1 cellular context compared by ENCODE assay signal in genomic region chr21:41750532-41751151, GRCh38.
TF ChIP-seq lines count a peak whose summit lies in the region.

No MANE protein-coding gene starts in this region.

TF ChIP-seq in HepG2, 621 proteins besides CTCF, POLR2A, EP300 and RAD21 (continued from another document and continues in another):
- TF ChIP-seq ZNF276 (CRISPR knock-in tag; IDR thresholded peaks at IDR 0.05; ENCODE audit: low read depth) (no peak), ZNF224 (CRISPR knock-in tag; IDR thresholded peaks at IDR 0.05) (no peak), ZNF121 (CRISPR knock-in tag; IDR thresholded peaks at IDR 0.05) (peak; percentile 100), CENPX (CRISPR knock-in tag; IDR thresholded peaks at IDR 0.05) (no peak), FOXK2 (IDR thresholded peaks at IDR 0.05) (0 out of 2 replicates have a peak, but pooled peaks have one; percentile 35), SAP130 (CRISPR knock-in tag; IDR thresholded peaks at IDR 0.05; ENCODE audit: low read depth) (peak; percentile 73), ZNF557 (CRISPR knock-in tag; IDR thresholded peaks at IDR 0.05) (no peak), DRAP1 (CRISPR knock-in tag; IDR thresholded peaks at IDR 0.05) (no peak), MYPOP (CRISPR knock-in tag; IDR thresholded peaks at IDR 0.05) (no peak), GMEB2 (CRISPR knock-in tag; IDR thresholded peaks at IDR 0.05; ENCODE audit: low read depth) (no peak), HNF4A (CRISPR knock-in tag; IDR thresholded peaks at IDR 0.05) (peak; percentile 95), ZNF576 (CRISPR knock-in tag; IDR thresholded peaks at IDR 0.05) (no peak), ZEB1 (IDR thresholded peaks at IDR 0.05; ENCODE audit: insufficient replicate concordance, low read depth) (no peak), FOXA1 (IDR thresholded peaks at IDR 0.05) (no peak), FOXA1 (CRISPR knock-in tag; IDR thresholded peaks at IDR 0.05) (peak; percentile 77), REXO4 (CRISPR knock-in tag; IDR thresholded peaks at IDR 0.05; ENCODE audit: borderline replicate concordance) (no peak), ZNF543 (CRISPR knock-in tag; IDR thresholded peaks at IDR 0.05) (0 out of 2 replicates have a peak, but pooled peaks have one; percentile 51), MXI1 (IDR thresholded peaks at IDR 0.05; ENCODE audit: borderline replicate concordance, low read depth, low read length) (no peak), ZBTB20 (CRISPR knock-in tag; IDR thresholded peaks at IDR 0.05; ENCODE audit: borderline replicate concordance, low read depth) (0 out of 2 replicates have a peak, but pooled peaks have one; percentile 19), ZNF451 (CRISPR knock-in tag; IDR thresholded peaks at IDR 0.05) (no peak), NCOR1 (IDR thresholded peaks at IDR 0.05; ENCODE audit: borderline replicate concordance, low read length) (peak; percentile 81; the same call in 1 of the 2 replicates), CBX2 (IDR thresholded peaks at IDR 0.05; ENCODE audit: low read depth, low read length) (no peak), CBX2 (CRISPR knock-in tag; IDR thresholded peaks at IDR 0.05; ENCODE audit: low read depth) (no peak), NFKB2 (CRISPR knock-in tag; IDR thresholded peaks at IDR 0.05; ENCODE audit: borderline replicate concordance) (no peak), KMT2A (CRISPR knock-in tag; IDR thresholded peaks at IDR 0.05) (peak; percentile 73; the same call in 1 of the 2 replicates), ZBTB7B (CRISPR knock-in tag; IDR thresholded peaks at IDR 0.05) (peak; percentile 97), ZNF629 (CRISPR knock-in tag; conservative IDR thresholded peaks at IDR 0.05) (no peak), PRPF4 (IDR thresholded peaks at IDR 0.05; ENCODE audit: low read depth, low read length, poor library complexity, severe bottlenecking) (no peak), KIAA2018 (CRISPR knock-in tag; IDR thresholded peaks at IDR 0.05; ENCODE audit: borderline replicate concordance) (no peak), TEAD2 (CRISPR knock-in tag; IDR thresholded peaks at IDR 0.05) (no peak), NFIC (IDR thresholded peaks at IDR 0.05; ENCODE audit: low read length) (no peak), MTF2 (CRISPR knock-in tag; IDR thresholded peaks at IDR 0.05; ENCODE audit: borderline replicate concordance) (no peak), ZBTB3 (CRISPR knock-in tag; IDR thresholded peaks at IDR 0.05; ENCODE audit: borderline replicate concordance, low read depth) (0 out of 2 replicates have a peak, but pooled peaks have one; percentile 38), JUN (CRISPR knock-in tag; IDR thresholded peaks at IDR 0.05) (no peak; the same call in 1 of the 2 replicates), ZNF136 (CRISPR knock-in tag; IDR thresholded peaks at IDR 0.05; ENCODE audit: low read depth) (no peak), FOSL2 (CRISPR knock-in tag; IDR thresholded peaks at IDR 0.05) (peak; percentile 74)
- TF ChIP-seq, protein P1, sequence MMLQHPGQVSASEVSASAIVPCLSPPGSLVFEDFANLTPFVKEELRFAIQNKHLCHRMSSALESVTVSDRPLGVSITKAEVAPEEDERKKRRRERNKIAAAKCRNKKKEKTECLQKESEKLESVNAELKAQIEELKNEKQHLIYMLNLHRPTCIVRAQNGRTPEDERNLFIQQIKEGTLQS (CRISPR knock-in tag; IDR thresholded peaks at IDR 0.05): 0 out of 2 replicates have a peak, but pooled peaks have one; percentile 46
- TF ChIP-seq, protein P2, sequence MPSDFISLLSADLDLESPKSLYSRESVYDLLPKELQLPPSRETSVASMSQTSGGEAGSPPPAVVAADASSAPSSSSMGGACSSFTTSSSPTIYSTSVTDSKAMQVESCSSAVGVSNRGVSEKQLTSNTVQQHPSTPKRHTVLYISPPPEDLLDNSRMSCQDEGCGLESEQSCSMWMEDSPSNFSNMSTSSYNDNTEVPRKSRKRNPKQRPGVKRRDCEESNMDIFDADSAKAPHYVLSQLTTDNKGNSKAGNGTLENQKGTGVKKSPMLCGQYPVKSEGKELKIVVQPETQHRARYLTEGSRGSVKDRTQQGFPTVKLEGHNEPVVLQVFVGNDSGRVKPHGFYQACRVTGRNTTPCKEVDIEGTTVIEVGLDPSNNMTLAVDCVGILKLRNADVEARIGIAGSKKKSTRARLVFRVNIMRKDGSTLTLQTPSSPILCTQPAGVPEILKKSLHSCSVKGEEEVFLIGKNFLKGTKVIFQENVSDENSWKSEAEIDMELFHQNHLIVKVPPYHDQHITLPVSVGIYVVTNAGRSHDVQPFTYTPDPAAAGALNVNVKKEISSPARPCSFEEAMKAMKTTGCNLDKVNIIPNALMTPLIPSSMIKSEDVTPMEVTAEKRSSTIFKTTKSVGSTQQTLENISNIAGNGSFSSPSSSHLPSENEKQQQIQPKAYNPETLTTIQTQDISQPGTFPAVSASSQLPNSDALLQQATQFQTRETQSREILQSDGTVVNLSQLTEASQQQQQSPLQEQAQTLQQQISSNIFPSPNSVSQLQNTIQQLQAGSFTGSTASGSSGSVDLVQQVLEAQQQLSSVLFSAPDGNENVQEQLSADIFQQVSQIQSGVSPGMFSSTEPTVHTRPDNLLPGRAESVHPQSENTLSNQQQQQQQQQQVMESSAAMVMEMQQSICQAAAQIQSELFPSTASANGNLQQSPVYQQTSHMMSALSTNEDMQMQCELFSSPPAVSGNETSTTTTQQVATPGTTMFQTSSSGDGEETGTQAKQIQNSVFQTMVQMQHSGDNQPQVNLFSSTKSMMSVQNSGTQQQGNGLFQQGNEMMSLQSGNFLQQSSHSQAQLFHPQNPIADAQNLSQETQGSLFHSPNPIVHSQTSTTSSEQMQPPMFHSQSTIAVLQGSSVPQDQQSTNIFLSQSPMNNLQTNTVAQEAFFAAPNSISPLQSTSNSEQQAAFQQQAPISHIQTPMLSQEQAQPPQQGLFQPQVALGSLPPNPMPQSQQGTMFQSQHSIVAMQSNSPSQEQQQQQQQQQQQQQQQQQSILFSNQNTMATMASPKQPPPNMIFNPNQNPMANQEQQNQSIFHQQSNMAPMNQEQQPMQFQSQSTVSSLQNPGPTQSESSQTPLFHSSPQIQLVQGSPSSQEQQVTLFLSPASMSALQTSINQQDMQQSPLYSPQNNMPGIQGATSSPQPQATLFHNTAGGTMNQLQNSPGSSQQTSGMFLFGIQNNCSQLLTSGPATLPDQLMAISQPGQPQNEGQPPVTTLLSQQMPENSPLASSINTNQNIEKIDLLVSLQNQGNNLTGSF (CRISPR knock-in tag; IDR thresholded peaks at IDR 0.05): no peak
- TF ChIP-seq, protein P3, sequence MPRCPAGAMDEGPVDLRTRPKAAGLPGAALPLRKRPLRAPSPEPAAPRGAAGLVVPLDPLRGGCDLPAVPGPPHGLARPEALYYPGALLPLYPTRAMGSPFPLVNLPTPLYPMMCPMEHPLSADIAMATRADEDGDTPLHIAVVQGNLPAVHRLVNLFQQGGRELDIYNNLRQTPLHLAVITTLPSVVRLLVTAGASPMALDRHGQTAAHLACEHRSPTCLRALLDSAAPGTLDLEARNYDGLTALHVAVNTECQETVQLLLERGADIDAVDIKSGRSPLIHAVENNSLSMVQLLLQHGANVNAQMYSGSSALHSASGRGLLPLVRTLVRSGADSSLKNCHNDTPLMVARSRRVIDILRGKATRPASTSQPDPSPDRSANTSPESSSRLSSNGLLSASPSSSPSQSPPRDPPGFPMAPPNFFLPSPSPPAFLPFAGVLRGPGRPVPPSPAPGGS (CRISPR knock-in tag; IDR thresholded peaks at IDR 0.05): no peak
- TF ChIP-seq, protein P4, sequence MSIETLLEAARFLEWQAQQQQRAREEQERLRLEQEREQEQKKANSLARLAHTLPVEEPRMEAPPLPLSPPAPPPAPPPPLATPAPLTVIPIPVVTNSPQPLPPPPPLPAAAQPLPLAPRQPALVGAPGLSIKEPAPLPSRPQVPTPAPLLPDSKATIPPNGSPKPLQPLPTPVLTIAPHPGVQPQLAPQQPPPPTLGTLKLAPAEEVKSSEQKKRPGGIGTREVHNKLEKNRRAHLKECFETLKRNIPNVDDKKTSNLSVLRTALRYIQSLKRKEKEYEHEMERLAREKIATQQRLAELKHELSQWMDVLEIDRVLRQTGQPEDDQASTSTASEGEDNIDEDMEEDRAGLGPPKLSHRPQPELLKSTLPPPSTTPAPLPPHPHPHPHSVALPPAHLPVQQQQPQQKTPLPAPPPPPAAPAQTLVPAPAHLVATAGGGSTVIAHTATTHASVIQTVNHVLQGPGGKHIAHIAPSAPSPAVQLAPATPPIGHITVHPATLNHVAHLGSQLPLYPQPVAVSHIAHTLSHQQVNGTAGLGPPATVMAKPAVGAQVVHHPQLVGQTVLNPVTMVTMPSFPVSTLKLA (IDR thresholded peaks at IDR 0.05): no peak
